Comparison of ENCODE assay signal across 18 cellular contexts in the genomic region with DNA sequence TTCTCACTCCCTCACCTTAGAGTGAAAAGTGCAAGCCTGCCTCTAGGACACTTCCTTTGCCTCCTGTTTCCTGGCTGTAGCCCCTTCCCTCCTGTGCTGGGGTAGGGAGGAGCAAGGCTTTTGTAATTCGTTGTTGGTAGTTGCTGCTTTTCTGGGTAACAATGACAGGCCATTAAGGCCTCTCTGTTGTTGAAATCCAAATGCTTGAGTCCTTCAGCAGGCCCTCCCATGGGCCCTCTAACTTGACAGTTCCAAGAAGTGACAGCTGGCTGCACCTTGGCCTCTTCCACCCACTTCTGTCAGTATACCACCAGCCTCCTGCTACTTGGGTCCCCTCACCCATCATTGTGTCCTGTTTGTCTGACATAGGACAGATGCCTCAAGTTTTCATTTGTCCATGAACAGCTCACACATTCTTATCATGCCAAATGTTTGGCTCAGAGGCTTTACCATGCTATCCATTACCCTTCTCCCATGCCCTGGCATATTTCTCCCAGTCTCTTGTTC.
DNase-seq lines count a peak whose midpoint lies in the region; ATAC-seq and TF ChIP-seq lines count a peak whose summit lies in the region.
"Had no signal": no experiment of that assay in that cellular context is flagged by ENCODE, and none has a peak within 500 bp of the region (broad histone marks: within the 10 kb centered on the region; RNA-seq: fewer than 3 reads in every experiment).

No MANE protein-coding gene starts in this region.

- H3K9me3 ChIP-seq in hepatocyte (ENCODE audit: low read depth): no peaks in the 10 kb centered on the region
- no peaks in the 10 kb centered on the region for H3K9me3 ChIP-seq in osteoblast (ENCODE audit: low read depth, low read length)
- H3K9me3 ChIP-seq: BLaER1 treated with 17β-estradiol and CSF1 and Interleukin-3, amounts not matched to agents 10 nM and 100 nM; heart right ventricle; left lung; SJSA1 had no signal

- TF ChIP-seq CTCF in WTC11 (IDR thresholded peaks at IDR 0.05) (no peak), hepatocyte (IDR thresholded peaks at IDR 0.05; ENCODE audit: poor library complexity) (no peak), osteoblast (IDR thresholded peaks at IDR 0.05; ENCODE audit: extremely low read depth, low read depth, low read length) (no peak)

- POLR2A ChIA-PET in WTC11 (lab: Charles Lee): no interaction called here

- no peaks in the 10 kb centered on the region for H3K36me3 ChIP-seq in hepatocyte (replicated peaks; ENCODE audit: insufficient read depth, low read depth)
- no peaks in the 10 kb centered on the region for H3K36me3 ChIP-seq in osteoblast (ENCODE audit: insufficient read depth, low read length)
- H3K36me3 ChIP-seq: BLaER1 treated with 17β-estradiol and CSF1 and Interleukin-3, amounts not matched to agents 10 nM and 100 nM; heart right ventricle; left lung; SJSA1 had no signal

- 50% methylated on average over 1 of the region's 1 CpG for WGBS in hepatocyte (ENCODE audit: low lambda C conversion rate, missing lambda C conversion rate)

- H3K79me2 ChIP-seq in hepatocyte: no peaks in the 10 kb centered on the region
- no peaks in the 10 kb centered on the region for H3K79me2 ChIP-seq in osteoblast (ENCODE audit: insufficient read depth, low read length)

- H3K27me3 ChIP-seq in hepatocyte (no peaks in the 10 kb centered on the region), osteoblast (ENCODE audit: insufficient read depth, low read length) (no peaks in the 10 kb centered on the region)
- H3K27me3 ChIP-seq: BLaER1 treated with 17β-estradiol and CSF1 and Interleukin-3, amounts not matched to agents 10 nM and 100 nM; heart right ventricle; left lung; SJSA1 had no signal

- peak overlapping the region; percentile 15 for H3K27ac ChIP-seq in hepatocyte
- no peak overlapping the region for H3K27ac ChIP-seq in osteoblast (ENCODE audit: low read depth, low read length)
- H3K27ac ChIP-seq: BLaER1 treated with 17β-estradiol and CSF1 and Interleukin-3, amounts not matched to agents 10 nM and 100 nM; heart right ventricle; KMS-11; left lung; SJSA1 had no signal

- DNase-seq in HT1080 (ENCODE audit: low read depth) (peak; percentile 2), WTC11 (ENCODE audit: low spot score) (peak; percentile 51), hepatocyte (ENCODE audit: low spot score) (no peak), osteoblast (ENCODE audit: insufficient read length, low spot score, missing footprints) (no peak), NCI-H510A treated with DMSO at 0.1 percent for 48 hours (lab: John Stamatoyannopoulos, UW) (no peak)
- no peak for DNase-seq in activated CD8-positive, alpha-beta memory T cell treated with anti-CD3 and anti-CD28 coated beads, Interleukin-2, amount 10 ng/mL, durations not matched to agents 7 days and 5 days
- no peak for DNase-seq in activated CD4-positive, alpha-beta T cell treated with anti-CD3 and anti-CD28 coated beads for 48 hours
- DNase-seq: activated naive CD4-positive, alpha-beta T cell treated with Interleukin-2 at 50 U/mL for 16 hours; erythroblast; heart right ventricle; left lung; NCI-H1694 treated with DMSO at 0.1 percent for 48 hours; posterior cingulate gyrus; stimulated activated naive B cell treated with anti-CD40 and anti-IgM and Interleukin-4, amounts not matched to agents 10 μg/mL and 1 μg/mL and 100 μg/mL, for 72 hours had no signal

- H3K4me3 Mint-ChIP-seq in WTC11: peak overlapping the region; percentile 25
- no peak overlapping the region for H3K4me3 Mint-ChIP-seq in activated CD8-positive, alpha-beta memory T cell treated with anti-CD3 and anti-CD28 coated beads, Interleukin-2, amount 10 ng/mL, durations not matched to agents 7 days and 5 days
- H3K4me3 Mint-ChIP-seq: stimulated activated naive B cell treated with anti-CD40 and anti-IgM and Interleukin-4, amounts not matched to agents 10 μg/mL and 1 μg/mL and 100 μg/mL, for 72 hours; type B pancreatic cell had no signal

- H3K4me1 Mint-ChIP-seq in WTC11: peaks cover 51% of the 10 kb centered on the region
- no peaks in the 10 kb centered on the region for H3K4me1 Mint-ChIP-seq in activated CD8-positive, alpha-beta memory T cell treated with anti-CD3 and anti-CD28 coated beads, Interleukin-2, amount 10 ng/mL, durations not matched to agents 7 days and 5 days
- H3K4me1 Mint-ChIP-seq: stimulated activated naive B cell treated with anti-CD40 and anti-IgM and Interleukin-4, amounts not matched to agents 10 μg/mL and 1 μg/mL and 100 μg/mL, for 72 hours had no signal

- 0 out of 2 replicates have a peak, but pooled peaks cover 3% of the 10 kb centered on the region for H3K27me3 Mint-ChIP-seq in WTC11 (ENCODE audit: low read depth)
- H3K27me3 Mint-ChIP-seq in activated CD8-positive, alpha-beta memory T cell treated with anti-CD3 and anti-CD28 coated beads, Interleukin-2, amount 10 ng/mL, durations not matched to agents 7 days and 5 days: no peaks in the 10 kb centered on the region
- H3K27me3 Mint-ChIP-seq: stimulated activated naive B cell treated with anti-CD40 and anti-IgM and Interleukin-4, amounts not matched to agents 10 μg/mL and 1 μg/mL and 100 μg/mL, for 72 hours; type B pancreatic cell had no signal

- H3K4me3 ChIP-seq in hepatocyte (no peak overlapping the region), osteoblast (ENCODE audit: insufficient read depth, low read length) (no peak overlapping the region)
- H3K4me3 ChIP-seq: BLaER1 treated with 17β-estradiol and CSF1 and Interleukin-3, amounts not matched to agents 10 nM and 100 nM; heart right ventricle; left lung; SJSA1 had no signal

- H3K9me3 Mint-ChIP-seq in WTC11: no peaks in the 10 kb centered on the region
- H3K9me3 Mint-ChIP-seq in activated CD8-positive, alpha-beta memory T cell treated with anti-CD3 and anti-CD28 coated beads, Interleukin-2, amount 10 ng/mL, durations not matched to agents 7 days and 5 days (ENCODE audit: low read depth): no peaks in the 10 kb centered on the region
- H3K9me3 Mint-ChIP-seq: type B pancreatic cell had no signal

- no peaks in the 10 kb centered on the region for H3K36me3 Mint-ChIP-seq in WTC11
- H3K36me3 Mint-ChIP-seq in activated CD8-positive, alpha-beta memory T cell treated with anti-CD3 and anti-CD28 coated beads, Interleukin-2, amount 10 ng/mL, durations not matched to agents 7 days and 5 days: no peaks in the 10 kb centered on the region
- H3K36me3 Mint-ChIP-seq: stimulated activated naive B cell treated with anti-CD40 and anti-IgM and Interleukin-4, amounts not matched to agents 10 μg/mL and 1 μg/mL and 100 μg/mL, for 72 hours; type B pancreatic cell had no signal

- no peaks in the 10 kb centered on the region for H4K20me1 ChIP-seq in hepatocyte (ENCODE audit: insufficient read depth, poor library complexity, severe bottlenecking)
- no peaks in the 10 kb centered on the region for H4K20me1 ChIP-seq in osteoblast (ENCODE audit: insufficient read depth, low read length)
- H4K20me1 ChIP-seq: BLaER1 treated with 17β-estradiol and CSF1 and Interleukin-3, amounts not matched to agents 10 nM and 100 nM had no signal

- H3K4me2 ChIP-seq in hepatocyte (no peak overlapping the region), osteoblast (ENCODE audit: insufficient read depth, low read length) (no peak overlapping the region)
- H3K4me2 ChIP-seq: BLaER1 treated with 17β-estradiol and CSF1 and Interleukin-3, amounts not matched to agents 10 nM and 100 nM; KMS-11 had no signal

- CTCF ChIA-PET in WTC11 (lab: Charles Lee): interaction anchor here (1.3 kb wide), 1 partner anchor 104 kb away, joined by 6 read pairs; a partner anchor contains a TSS
- CTCF ChIA-PET in activated CD8-positive, alpha-beta memory T cell treated with anti-CD3 and anti-CD28 coated beads, Interleukin-2, amount 10 ng/mL, durations not matched to agents 7 days and 5 days (lab: Charles Lee): no interaction called here

- no peaks in the 10 kb centered on the region for H3K9me2 ChIP-seq in hepatocyte (replicated peaks; ENCODE audit: insufficient read depth)

- H3K4me1 ChIP-seq in hepatocyte (ENCODE audit: insufficient read depth): peaks cover 6% of the 10 kb centered on the region
- H3K4me1 ChIP-seq in osteoblast (ENCODE audit: insufficient read depth, low read length): no peaks in the 10 kb centered on the region
- H3K4me1 ChIP-seq: left lung, SJSA1 had no signal

- H2AFZ ChIP-seq in hepatocyte (no peak overlapping the region), osteoblast (ENCODE audit: low read length) (peak overlapping the region; percentile 39)

- no peak overlapping the region for H3K27ac Mint-ChIP-seq in WTC11
- no peak overlapping the region for H3K27ac Mint-ChIP-seq in activated CD8-positive, alpha-beta memory T cell treated with anti-CD3 and anti-CD28 coated beads, Interleukin-2, amount 10 ng/mL, durations not matched to agents 7 days and 5 days
- H3K27ac Mint-ChIP-seq: stimulated activated naive B cell treated with anti-CD40 and anti-IgM and Interleukin-4, amounts not matched to agents 10 μg/mL and 1 μg/mL and 100 μg/mL, for 72 hours; type B pancreatic cell had no signal

- ATAC-seq in WTC11: peak; percentile 99
- ATAC-seq in activated CD8-positive, alpha-beta memory T cell treated with anti-CD3 and anti-CD28 coated beads, Interleukin-2, amount 10 ng/mL, durations not matched to agents 7 days and 5 days: no peak
- ATAC-seq: left lung; stimulated activated naive B cell treated with anti-CD40 and anti-IgM and Interleukin-4, amounts not matched to agents 10 μg/mL and 1 μg/mL and 100 μg/mL, for 72 hours had no signal

TF ChIP-seq in WTC11, 78 proteins besides CTCF, POLR2A, EP300 and RAD21 (continues in another document):
- TF ChIP-seq ELF4 (CRISPR knock-in tag; IDR thresholded peaks at IDR 0.05; ENCODE audit: low read depth) (no peak), NR3C1 (CRISPR knock-in tag; conservative IDR thresholded peaks at IDR 0.05; ENCODE audit: low read depth) (no peak), ETV6 (CRISPR knock-in tag; IDR thresholded peaks at IDR 0.05) (peak; percentile 44; the same call in 1 of the 2 replicates)

Comparison
In these comparisons a context has a peak if more than half of its experiments do, and no peak if none do; other contexts are left out.
1. DNase-seq: peak in HT1080 (single experiment) and WTC11 (single experiment); none in hepatocyte (single experiment), osteoblast (single experiment), activated CD8-positive, alpha-beta memory T cell treated with anti-CD3 and anti-CD28 coated beads, Interleukin-2, amount 10 ng/mL, durations not matched to agents 7 days and 5 days (single experiment), NCI-H510A treated with DMSO at 0.1 percent for 48 hours (single experiment) and activated CD4-positive, alpha-beta T cell treated with anti-CD3 and anti-CD28 coated beads for 48 hours (single experiment).